ENCODE assay signal across 13 cellular contexts in the genomic region with DNA sequence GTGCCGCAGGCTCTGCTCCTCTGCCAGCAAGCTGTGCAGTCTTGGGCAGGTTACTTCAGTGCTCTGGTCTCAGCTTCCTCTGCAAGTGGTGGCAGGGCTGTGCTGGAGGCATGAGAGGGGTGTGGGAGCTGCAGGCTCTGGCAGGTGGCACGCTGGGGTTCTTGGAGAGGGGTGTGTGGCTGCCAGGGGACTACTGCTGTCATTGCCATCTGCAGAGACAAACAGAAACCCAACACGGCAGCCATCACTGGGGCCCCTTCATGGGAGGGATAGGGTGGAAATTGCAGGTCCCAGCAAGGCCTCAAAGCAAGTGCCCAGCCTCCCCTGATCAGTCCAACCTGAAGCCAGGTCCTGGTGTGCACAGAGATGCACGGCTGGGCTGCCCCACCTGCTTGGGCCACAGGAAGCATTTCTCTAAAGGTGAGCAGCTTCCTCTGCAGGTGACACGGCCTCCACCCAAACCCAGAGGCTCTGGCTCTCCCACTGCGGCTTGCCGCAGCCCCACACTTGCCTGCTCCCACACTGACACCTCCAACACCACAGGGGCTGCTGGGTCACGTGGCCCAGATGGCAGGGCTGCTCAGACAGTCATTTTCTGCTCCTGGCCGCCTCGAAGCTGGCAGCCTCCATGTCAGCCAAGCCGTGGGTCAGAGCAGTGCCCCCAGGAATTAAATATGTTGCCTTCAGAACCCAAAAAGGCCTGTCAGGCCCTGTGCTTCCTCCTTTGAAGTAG. TPM values are rescaled to one million over a fixed set of nuclear protein-coding genes. Genes with fewer than 3 reads are reported as not detected.
DNase-seq lines count a peak whose midpoint lies in the region; TF ChIP-seq lines count a peak whose summit lies in the region.
"Had no signal": no experiment of that assay in that cellular context is flagged by ENCODE, and none has a peak within 500 bp of the region (broad histone marks: within the 10 kb centered on the region; RNA-seq: fewer than 3 reads in every experiment).

No MANE protein-coding gene starts in this region.

- no peak overlapping the region for H3K9ac ChIP-seq in Karpas-422 (ENCODE audit: low read length)

- no peak overlapping the region for H3K27ac ChIP-seq in left ventricle myocardium inferior (replicated peaks)
- H3K27ac ChIP-seq in uterus: peak overlapping the region; percentile 99
- no peak overlapping the region for H3K27ac ChIP-seq in Karpas-422 (ENCODE audit: low read length)

- no peaks in the 10 kb centered on the region for H3K79me2 ChIP-seq in Karpas-422 (ENCODE audit: low read length)

- DNase-seq in cardiac septum (ENCODE audit: low spot score): peak; percentile 71
- no peak for DNase-seq in left ventricle myocardium inferior
- peak; percentile 38 for DNase-seq in ecto neural progenitor cell (ENCODE audit: low spot score)
- no peak for DNase-seq in uterus
- DNase-seq in Karpas-422: no peak
- no peak for DNase-seq in NCI-H1105 (lab: John Stamatoyannopoulos, UW)
- no peak for DNase-seq in Kasumi-1 (lab: John Stamatoyannopoulos, UW)
- DNase-seq: NCI-H1105 treated with DMSO at 0.1 percent for 48 hours, NCI-H446, nephron progenitor cell, thyroid gland had no signal

- H3K9me2 ChIP-seq in Karpas-422 (replicated peaks; ENCODE audit: insufficient read depth, low read length): no peaks in the 10 kb centered on the region

- peaks cover 8% of the 10 kb centered on the region for H3K27me3 Mint-ChIP-seq in nephron (ENCODE audit: low read depth)

- H4K20me1 ChIP-seq in Karpas-422 (ENCODE audit: insufficient read depth, low read depth, low read length): no peaks in the 10 kb centered on the region

- TF ChIP-seq POLR2A in uterus (IDR thresholded peaks at IDR 0.05): no peak

- TF ChIP-seq CTCF in left ventricle myocardium inferior (IDR thresholded peaks at IDR 0.05; ENCODE audit: borderline replicate concordance) (no peak), nephron (IDR thresholded peaks at IDR 0.05; ENCODE audit: unreplicated experiment in 3 of 3) (no peak), uterus (IDR thresholded peaks at IDR 0.05) (no peak)

- peaks cover 10% of the 10 kb centered on the region for H3K27me3 ChIP-seq in left ventricle myocardium inferior (ENCODE audit: low read depth)
- H3K27me3 ChIP-seq in uterus: no peaks in the 10 kb centered on the region
- no peaks in the 10 kb centered on the region; the same call in 1 of the 2 replicates for H3K27me3 ChIP-seq in Karpas-422 (ENCODE audit: low read length)
- H3K27me3 ChIP-seq: breast epithelium, thyroid gland had no signal

- peak overlapping the region in 1 of 3 experiments; percentile 43 for H3K4me3 Mint-ChIP-seq in nephron

- H3K36me3 ChIP-seq in left ventricle myocardium inferior (no peaks in the 10 kb centered on the region), uterus (no peaks in the 10 kb centered on the region), Karpas-422 (ENCODE audit: insufficient read depth, low read length) (no peaks in the 10 kb centered on the region)
- H3K36me3 ChIP-seq: breast epithelium, thyroid gland had no signal

- peaks cover 9% of the 10 kb centered on the region for H3K36me3 Mint-ChIP-seq in nephron (ENCODE audit: low read depth)

- no peak overlapping the region for H2AFZ ChIP-seq in Karpas-422 (ENCODE audit: low read length)

- no peak overlapping the region for H3K4me2 ChIP-seq in Karpas-422 (ENCODE audit: low read depth, low read length, poor library complexity, severe bottlenecking)

- H3K27ac Mint-ChIP-seq in nephron: peak overlapping the region in 2 of 3 experiments; percentile 64 to 84

- peaks cover 3% of the 10 kb centered on the region for H3K9me3 ChIP-seq in left ventricle myocardium inferior (replicated peaks)
- no peaks in the 10 kb centered on the region for H3K9me3 ChIP-seq in uterus
- no peaks in the 10 kb centered on the region for H3K9me3 ChIP-seq in Karpas-422 (ENCODE audit: low read length)
- H3K9me3 ChIP-seq: breast epithelium, thyroid gland had no signal

- intact Hi-C loops in cardiac septum (cut with DNase I) (no loop called here), left ventricle myocardium inferior (cut with micrococcal nuclease) (no loop called here), uterus (cut with DNase I; ENCODE audit: low total_unique reads) (no loop called here)

- H3K4me1 Mint-ChIP-seq in nephron: peaks cover 28% of the 10 kb centered on the region

- H3K4me1 ChIP-seq in left ventricle myocardium inferior: peaks cover 38% of the 10 kb centered on the region
- H3K4me1 ChIP-seq in uterus: peaks cover 6 to 18% of the 10 kb centered on the region in 2 donors
- no peaks in the 10 kb centered on the region for H3K4me1 ChIP-seq in Karpas-422 (ENCODE audit: low read length)
- H3K4me1 ChIP-seq: breast epithelium had no signal

- peaks cover 19% of the 10 kb centered on the region for H3K9me3 Mint-ChIP-seq in nephron

- no peak overlapping the region for H3K4me3 ChIP-seq in left ventricle myocardium inferior
- H3K4me3 ChIP-seq in uterus: no peak overlapping the region
- no peak overlapping the region for H3K4me3 ChIP-seq in Karpas-422 (ENCODE audit: low read length)
- H3K4me3 ChIP-seq: breast epithelium, thyroid gland had no signal

RNA-seq across cellular contexts. Expression of a gene that starts 4.1 kb away (rescaled TPM):
- total RNA-seq in cardiac septum (157 TPM), left ventricle myocardium inferior (157 TPM), uterus (1,000 to 10,000 TPM in 2 of 4 donors, 100 to 1,000 TPM in 2; 321 to 1,200 (median 948) TPM)
- not detected in 2 replicates for total RNA-seq in Karpas-422 (2014; rRNA removed; shearing (Covaris generic); ENCODE audit: low replicate concordance)

Comparison
In these comparisons a context has a peak if more than half of its experiments do, and no peak if none do; other contexts are left out.
1. DNase-seq: peak in cardiac septum (single experiment) and ecto neural progenitor cell (single experiment); none in left ventricle myocardium inferior (single experiment), uterus (0 of 2), Karpas-422 (single experiment), NCI-H1105 (single experiment) and Kasumi-1 (0 of 2).
2. H3K27ac ChIP-seq: peak in uterus (2 of 2); none in left ventricle myocardium inferior (single experiment) and Karpas-422 (single experiment).
3. RNA of a gene that starts 4.1 kb away (total RNA-seq): 321 to 1,200 TPM in uterus, 157 TPM in cardiac septum (single experiment) and 157 TPM in left ventricle myocardium inferior (single experiment); not detected in Karpas-422; every median in the first group is over 100 times any median in the second.